Comparison of ENCODE assay signal across 8 cellular contexts in the genomic region with DNA sequence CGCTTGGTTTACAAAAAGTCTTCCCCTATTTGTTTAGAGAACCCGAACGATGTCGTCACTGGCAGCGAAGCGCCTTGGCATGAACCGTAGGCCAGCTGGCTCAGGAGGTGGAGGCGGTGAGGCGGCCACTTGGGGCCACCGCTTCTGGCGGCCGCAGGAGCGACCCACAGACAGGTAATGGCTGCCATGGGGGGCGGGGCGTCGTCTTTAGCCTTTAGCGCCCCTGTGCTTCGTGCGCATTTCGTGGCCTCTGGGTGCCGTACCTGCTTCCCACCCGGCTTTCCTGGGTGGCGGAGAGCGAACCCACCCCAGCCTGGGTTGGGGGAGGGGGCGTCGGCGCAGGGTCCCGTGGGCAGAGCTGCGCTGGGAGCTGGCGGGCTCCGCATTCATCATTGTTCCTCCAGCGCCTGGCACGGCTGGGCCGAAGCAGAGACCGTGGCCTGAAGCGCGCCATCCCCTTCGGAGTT. TPM values are rescaled to one million over a fixed set of nuclear protein-coding genes. Genes with fewer than 3 reads are reported as not detected.
DNase-seq lines count a peak whose midpoint lies in the region; FAIRE-seq and TF ChIP-seq lines count a peak whose summit lies in the region.

No MANE protein-coding gene starts in this region.

- no peaks in the 10 kb centered on the region for H3K36me3 Mint-ChIP-seq in neural progenitor cell

- peak overlapping the region; percentile 20; the same call in 1 of the 2 replicates for H3K4me2 ChIP-seq in OCI-LY7 (ENCODE audit: low read length)
- H3K4me2 ChIP-seq in neural progenitor cell: peak overlapping the region; percentile 77
- H3K4me2 ChIP-seq in Karpas-422 (ENCODE audit: low read depth, low read length, poor library complexity, severe bottlenecking): no peak overlapping the region

- peak overlapping the region; percentile 92 for H3K4me3 Mint-ChIP-seq in neural progenitor cell

- no TSS peak for BruUV-seq in OCI-LY7 (replicated peaks; lab: Mats Ljungman, UMichigan)

- H3K9me3 Mint-ChIP-seq in neural progenitor cell: no peaks in the 10 kb centered on the region

- H4K20me1 ChIP-seq in OCI-LY7 (ENCODE audit: insufficient read depth, low read length): no peaks in the 10 kb centered on the region
- H4K20me1 ChIP-seq in neural progenitor cell (ENCODE audit: low read depth): peaks cover 8% of the 10 kb centered on the region
- no peaks in the 10 kb centered on the region for H4K20me1 ChIP-seq in Karpas-422 (ENCODE audit: insufficient read depth, low read depth, low read length)

- H3K9ac ChIP-seq in neural progenitor cell (no peak overlapping the region), Karpas-422 (ENCODE audit: low read length) (no peak overlapping the region)

- H3K79me2 ChIP-seq in OCI-LY7 (ENCODE audit: insufficient read depth, low read depth, low read length) (no peaks in the 10 kb centered on the region), neural progenitor cell (ENCODE audit: low read depth) (no peaks in the 10 kb centered on the region), Karpas-422 (ENCODE audit: low read length) (no peaks in the 10 kb centered on the region)

- no peaks in the 10 kb centered on the region for H3K36me3 ChIP-seq in H7 (replicated peaks; ENCODE audit: control insufficient read depth, insufficient read depth, low read length)
- no peaks in the 10 kb centered on the region for H3K36me3 ChIP-seq in OCI-LY7 (ENCODE audit: insufficient read depth, low read length)
- no peaks in the 10 kb centered on the region for H3K36me3 ChIP-seq in neural progenitor cell
- H3K36me3 ChIP-seq in Karpas-422 (ENCODE audit: insufficient read depth, low read length): no peaks in the 10 kb centered on the region

- H3K9me3 ChIP-seq in AG04450 (ENCODE audit: control insufficient read depth, insufficient read depth, low read length) (no peaks in the 10 kb centered on the region; the same call in 1 of the 2 replicates), OCI-LY7 (ENCODE audit: low read length) (no peaks in the 10 kb centered on the region), neural progenitor cell (ENCODE audit: low read depth) (no peaks in the 10 kb centered on the region), Karpas-422 (ENCODE audit: low read length) (no peaks in the 10 kb centered on the region)

- H3K27ac ChIP-seq in AG04450 (ENCODE audit: low read depth, low read length): no peak overlapping the region
- no peak overlapping the region for H3K27ac ChIP-seq in OCI-LY7 (ENCODE audit: low read depth, low read length, poor library complexity, severe bottlenecking)
- no peak overlapping the region for H3K27ac ChIP-seq in neural progenitor cell
- no peak overlapping the region for H3K27ac ChIP-seq in Karpas-422 (ENCODE audit: low read length)

- FAIRE-seq in frontal cortex (lab: Jason Lieb, UNC): no peak

- CTCF ChIA-PET in AG04450 (lab: Charles Lee): interaction anchor here (1.0 to 1.6 kb wide), 2 partner anchors 16 to 61 kb away, joined by 3 to 6 read pairs; no protein-coding TSS in a partner anchor
- CTCF ChIA-PET in OCI-LY7 (lab: Charles Lee; ENCODE audit: unreplicated experiment): no interaction called here

- H3K27me3 ChIP-seq in AG04450 (ENCODE audit: control insufficient read depth, insufficient read depth, low read length) (no peaks in the 10 kb centered on the region), H7 (ENCODE audit: control insufficient read depth, insufficient read depth, low read length) (peaks cover 18% of the 10 kb centered on the region), neural progenitor cell (peaks cover 48% of the 10 kb centered on the region), Karpas-422 (ENCODE audit: low read length) (no peaks in the 10 kb centered on the region)

- intact Hi-C loops in OCI-LY7 (cut with micrococcal nuclease; ENCODE audit: unreplicated experiment): no loop called here

- H3K4me3 ChIP-seq in AG04450 (ENCODE audit: low read depth, low read length) (peak overlapping the region; percentile 70), H7 (ENCODE audit: insufficient read depth, low read depth, low read length) (peak overlapping the region; percentile 65), OCI-LY7 (ENCODE audit: low read depth, low read length, poor library complexity, severe bottlenecking) (no peak overlapping the region), neural progenitor cell (peak overlapping the region; percentile 62), Karpas-422 (ENCODE audit: low read length) (no peak overlapping the region)

- no peak overlapping the region for H2AFZ ChIP-seq in OCI-LY7 (ENCODE audit: low read length)
- peak overlapping the region; percentile 80 for H2AFZ ChIP-seq in neural progenitor cell (replicated peaks)
- no peak overlapping the region for H2AFZ ChIP-seq in Karpas-422 (ENCODE audit: low read length)

- no peaks in the 10 kb centered on the region for H3K9me2 ChIP-seq in OCI-LY7 (ENCODE audit: insufficient read depth, low read length)
- no peaks in the 10 kb centered on the region for H3K9me2 ChIP-seq in Karpas-422 (replicated peaks; ENCODE audit: insufficient read depth, low read length)

- H3K4me1 Mint-ChIP-seq in neural progenitor cell: peaks cover 19% of the 10 kb centered on the region

- DNase-seq in AG04450 (ENCODE audit: low read depth, low spot score) (peak; percentile 2), H7 (peak; percentile 83), OCI-LY7 (ENCODE audit: low spot score) (no peak), activated gamma-delta T cell (lab: John Stamatoyannopoulos, UW) (peak; percentile 30), frontal cortex (ENCODE audit: low spot score in 2 of 2) (peak; percentile 59 to 62), neural progenitor cell (ENCODE audit: low spot score) (peak; percentile 70), superior temporal gyrus (ENCODE audit: extremely low spot score) (peak; percentile 77), Karpas-422 (no peak)

- H3K27me3 Mint-ChIP-seq in neural progenitor cell (ENCODE audit: insufficient read depth, low read depth): peaks cover 16% of the 10 kb centered on the region

- H3F3A ChIP-seq in neural progenitor cell (ENCODE audit: low read depth): peaks cover 6% of the 10 kb centered on the region

- POLR2A ChIA-PET in AG04450 (lab: Yijun Ruan, JAX) (no interaction called here), OCI-LY7 (lab: Charles Lee) (no interaction called here)

- TF ChIP-seq CTCF in AG04450 (IDR thresholded peaks at IDR 0.05; ENCODE audit: low read depth, low read length): no peak
- no peak for TF ChIP-seq CTCF in OCI-LY7 (conservative IDR thresholded peaks at IDR 0.05; ENCODE audit: low read length)
- TF ChIP-seq CTCF in neural progenitor cell (IDR thresholded peaks at IDR 0.05): no peak

- H3K27ac Mint-ChIP-seq in neural progenitor cell: peak overlapping the region; percentile 94

- H3K4me1 ChIP-seq in OCI-LY7 (ENCODE audit: insufficient read depth, low read length, poor library complexity, severe bottlenecking) (no peaks in the 10 kb centered on the region), neural progenitor cell (no peaks in the 10 kb centered on the region), Karpas-422 (ENCODE audit: low read length) (no peaks in the 10 kb centered on the region)

RNA-seq across cellular contexts. Expression of a gene that starts 0.5 kb away (rescaled TPM):
- polyA plus RNA-seq in AG04450 (2011; rRNA removed): 1.6 and 1.8 TPM in 2 replicates
- 3.3 and 3.9 TPM in 2 replicates for polyA minus RNA-seq in AG04450 (2011; rRNA and poly(A)+ RNA removed)
- 3.4 and 4.7 TPM in 2 replicates for total RNA-seq in H7 (2014; rRNA removed; shearing (Covaris generic))
- total RNA-seq in OCI-LY7 (2014; rRNA removed; shearing (Covaris generic)): 0.05 and 0.19 TPM in 2 replicates
- 0.34 and 0.85 TPM in 2 replicates for total RNA-seq in OCI-LY7 (2022)
- total RNA-seq in frontal cortex: 19.2 TPM
- total RNA-seq in neural progenitor cell (ENCODE audit: low replicate concordance): 0.58 and 2.4 TPM in 2 replicates
- 0.07 and 0.14 TPM in 2 replicates for total RNA-seq in Karpas-422 (2014; rRNA removed; shearing (Covaris generic); ENCODE audit: low replicate concordance)

RNA-seq across cellular contexts. Expression of a gene that starts 26.5 kb away (rescaled TPM):
- 13.8 and 14.5 TPM in 2 replicates for polyA plus RNA-seq in AG04450 (2011; rRNA removed)
- polyA minus RNA-seq in AG04450 (2011; rRNA and poly(A)+ RNA removed): 20.7 and 21.7 TPM in 2 replicates
- total RNA-seq in H7 (2014; rRNA removed; shearing (Covaris generic)): 1.8 and 2.6 TPM in 2 replicates
- total RNA-seq in OCI-LY7 (2014; rRNA removed; shearing (Covaris generic)): 2.2 and 5.0 TPM in 2 replicates
- total RNA-seq in OCI-LY7 (2022) (6.4 and 7.5 TPM in 2 replicates), frontal cortex (21.2 TPM), neural progenitor cell (ENCODE audit: low replicate concordance) (3.1 and 5.6 TPM in 2 replicates)
- 6.3 and 11.2 TPM in 2 replicates for total RNA-seq in Karpas-422 (2014; rRNA removed; shearing (Covaris generic); ENCODE audit: low replicate concordance)

RNA-seq across cellular contexts. Expression of a gene that starts 58.6 kb away (rescaled TPM):
- polyA plus RNA-seq in AG04450 (2011; rRNA removed): 2.8 and 3.4 TPM in 2 replicates
- polyA minus RNA-seq in AG04450 (2011; rRNA and poly(A)+ RNA removed): 1.7 and 2.0 TPM in 2 replicates
- 5.1 and 6.5 TPM in 2 replicates for total RNA-seq in H7 (2014; rRNA removed; shearing (Covaris generic))
- total RNA-seq in OCI-LY7 (2014; rRNA removed; shearing (Covaris generic)): 3.0 and 4.0 TPM in 2 replicates
- total RNA-seq in OCI-LY7 (2022) (2.3 and 3.0 TPM in 2 replicates), frontal cortex (6.5 TPM), neural progenitor cell (ENCODE audit: low replicate concordance) (0.36 and 4.8 TPM in 2 replicates)
- 0.97 and 1.2 TPM in 2 replicates for total RNA-seq in Karpas-422 (2014; rRNA removed; shearing (Covaris generic); ENCODE audit: low replicate concordance)

Comparison
In these comparisons a context has a peak if more than half of its experiments do, and no peak if none do; other contexts are left out.
1. DNase-seq: peak in AG04450 (single experiment), H7 (single experiment), activated gamma-delta T cell (single experiment), frontal cortex (2 of 2), neural progenitor cell (single experiment) and superior temporal gyrus (single experiment); none in OCI-LY7 (single experiment) and Karpas-422 (single experiment).
2. H3K4me3 ChIP-seq: peak in AG04450 (single experiment), H7 (single experiment) and neural progenitor cell (single experiment); none in OCI-LY7 (single experiment) and Karpas-422 (single experiment).